Comparison of ENCODE assay signal across 8 cellular contexts in the genomic region with DNA sequence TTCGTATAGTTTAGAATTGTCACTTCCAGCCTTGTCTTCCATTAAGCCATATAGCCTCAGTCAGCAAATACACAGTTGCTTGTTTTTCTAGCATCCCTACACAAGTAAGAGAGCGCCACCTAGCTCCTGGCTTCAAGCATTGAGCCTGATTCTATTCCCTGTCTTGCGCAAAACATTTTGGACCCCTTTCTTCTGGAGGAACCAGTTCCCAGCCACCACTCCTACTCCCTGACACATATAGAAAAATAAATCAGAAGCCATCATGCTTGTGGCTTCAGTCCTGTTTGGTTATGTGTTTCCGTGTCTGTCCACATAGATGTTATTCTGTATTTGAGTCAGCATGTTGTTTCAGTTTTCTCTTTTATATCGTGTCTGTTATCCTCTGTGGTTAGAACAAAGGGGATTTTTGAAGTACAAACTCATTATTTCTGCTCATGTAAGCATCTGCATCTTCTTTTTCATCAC. TPM values are rescaled to one million over a fixed set of nuclear protein-coding genes. Genes with fewer than 3 reads are reported as not detected.
DNase-seq lines count a peak whose midpoint lies in the region; ATAC-seq, FAIRE-seq and TF ChIP-seq lines count a peak whose summit lies in the region.

No MANE protein-coding gene starts in this region.

- H2AFZ ChIP-seq in parathyroid adenoma: no peak overlapping the region

- POLR2A ChIA-PET in Caco-2 (lab: Charles Lee): no interaction called here

- H3K27ac ChIP-seq in parathyroid adenoma: no peak overlapping the region

- peak; percentile 59 to 70 for DNase-seq in Caco-2
- no peak for DNase-seq in GM19239 (ENCODE audit: insufficient read length, low spot score)
- peak; percentile 69 for DNase-seq in NCI-H748 (lab: John Stamatoyannopoulos, UW; ENCODE audit: unreplicated experiment)
- DNase-seq in activated CD8-positive, alpha-beta memory T cell treated with anti-CD3 and anti-CD28 coated beads, Interleukin-2, amount 50 U/mL, for 4 hours: peak; percentile 20
- peak; percentile 80 for DNase-seq in fibroblast of peridontal ligament (ENCODE audit: extremely low read depth)
- DNase-seq in NCI-H1048 (lab: John Stamatoyannopoulos, UW): no peak

- H3K36me3 ChIP-seq in Caco-2 (ENCODE audit: control insufficient read depth, insufficient read depth, low read length) (no peaks in the 10 kb centered on the region), parathyroid adenoma (ENCODE audit: control insufficient read depth, insufficient read depth, low read length) (no peaks in the 10 kb centered on the region)

- no peak overlapping the region for H3K9ac ChIP-seq in parathyroid adenoma

- peak; percentile 93 for ATAC-seq in HG03139 (IDR thresholded peaks at IDR 0.05; ENCODE audit: unreplicated experiment)

- no peaks in the 10 kb centered on the region for H3K36me3 Mint-ChIP-seq in Caco-2 (ENCODE audit: insufficient read depth, unreplicated experiment)

- no peak overlapping the region for H3K4me3 ChIP-seq in Caco-2 (ENCODE audit: low read depth, low read length)
- no peak overlapping the region for H3K4me3 ChIP-seq in parathyroid adenoma (ENCODE audit: low read depth, low read length)

- H3K27me3 Mint-ChIP-seq in Caco-2 (ENCODE audit: insufficient read depth, unreplicated experiment): no peaks in the 10 kb centered on the region

- no peaks in the 10 kb centered on the region for H3K4me1 Mint-ChIP-seq in Caco-2 (ENCODE audit: low read depth, unreplicated experiment)

- intact Hi-C loops in Caco-2 (cut with micrococcal nuclease; ENCODE audit: unreplicated experiment): loop anchor here (1.0 kb wide), 2 partner anchors 78 to 143 kb away; no protein-coding TSS in a partner anchor

- CTCF ChIA-PET in Caco-2 (lab: Charles Lee): no interaction called here

- BruUV-seq in Caco-2 (replicated peaks; lab: Mats Ljungman, UMichigan): no TSS peak

- no peaks in the 10 kb centered on the region for H3K79me2 ChIP-seq in parathyroid adenoma

- peak; percentile 48 to 78 for TF ChIP-seq CTCF in Caco-2 (IDR thresholded peaks at IDR 0.05; ENCODE audit: insufficient read depth in 1 of 2, low read depth in 1 of 2, low read length in 1 of 2, severe bottlenecking in 1 of 2, unreplicated experiment in 1 of 2)
- TF ChIP-seq CTCF in parathyroid adenoma (IDR thresholded peaks at IDR 0.05): peak; percentile 34

- no peaks in the 10 kb centered on the region for H3K9me3 Mint-ChIP-seq in Caco-2 (ENCODE audit: unreplicated experiment)

- H3K4me1 ChIP-seq in Caco-2 (no peaks in the 10 kb centered on the region), parathyroid adenoma (no peaks in the 10 kb centered on the region)

- no peak overlapping the region for H3K27ac Mint-ChIP-seq in Caco-2 (ENCODE audit: unreplicated experiment)

- no peaks in the 10 kb centered on the region for H3K27me3 ChIP-seq in Caco-2 (replicated peaks; ENCODE audit: control insufficient read depth, insufficient read depth, low read length)
- H3K27me3 ChIP-seq in parathyroid adenoma (ENCODE audit: control insufficient read depth, insufficient read depth, low read length): no peaks in the 10 kb centered on the region

- no peak overlapping the region for H3K4me3 Mint-ChIP-seq in Caco-2 (ENCODE audit: unreplicated experiment)

- H3K4me2 ChIP-seq in parathyroid adenoma (ENCODE audit: low read length): no peak overlapping the region

- H3K9me3 ChIP-seq in Caco-2 (no peaks in the 10 kb centered on the region), parathyroid adenoma (ENCODE audit: control insufficient read depth, low read length) (no peaks in the 10 kb centered on the region)

- peak; percentile 97 for FAIRE-seq in GM19239 (lab: Jason Lieb, UNC)

RNA-seq across cellular contexts. Expression of a gene that starts 59.9 kb away (rescaled TPM):
- total RNA-seq in Caco-2 (2022): 5.6 and 6.5 TPM in 2 replicates

Comparison
In these comparisons a context has a peak if more than half of its experiments do, and no peak if none do; other contexts are left out.
1. DNase-seq: peak in Caco-2 (2 of 2), NCI-H748 (single experiment), activated CD8-positive, alpha-beta memory T cell treated with anti-CD3 and anti-CD28 coated beads, Interleukin-2, amount 50 U/mL, for 4 hours (single experiment) and fibroblast of peridontal ligament (single experiment); none in GM19239 (single experiment) and NCI-H1048 (single experiment).